In genomic region chr14:41476526-41476925, GRCh38 we compare ENCODE assay signal across 36 cellular contexts.
DNase-seq lines count a peak whose midpoint lies in the region; ATAC-seq, FAIRE-seq and TF ChIP-seq lines count a peak whose summit lies in the region.
"Had no signal": no experiment of that assay in that cellular context is flagged by ENCODE, and none has a peak within 500 bp of the region (broad histone marks: within the 10 kb centered on the region; RNA-seq: fewer than 3 reads in every experiment).

No MANE protein-coding gene starts in this region.

- H3K4me3 ChIP-seq in epithelial cell of esophagus (ENCODE audit: low read length), result no peak overlapping the region
- H3K4me3 ChIP-seq: BLaER1, cardiac muscle cell, coronary artery, heart left ventricle, lower lobe of right lung, prostate gland, suprapubic skin, upper lobe of right lung had no signal

- no peak for ATAC-seq in HG03378 (IDR thresholded peaks at IDR 0.05; ENCODE audit: unreplicated experiment)
- ATAC-seq: activated CD8-positive, alpha-beta T cell treated with anti-CD3 and anti-CD28 coated beads, Interleukin-2, amount 10 ng/mL, durations not matched to agents 7 days and 5 days; activated naive CD4-positive, alpha-beta T cell treated with anti-CD3 and anti-CD28 coated beads, Interleukin-2, amount 50 U/mL, for 72 hours; heart left ventricle; lower lobe of right lung; naive thymus-derived CD8-positive, alpha-beta T cell; Panc1; stimulated activated memory B cell treated with anti-CD40 and anti-IgM and Interleukin-4, amounts not matched to agents 10 μg/mL and 1 μg/mL and 100 μg/mL, for 72 hours; upper lobe of right lung had no signal

- TF ChIP-seq CTCF in epithelial cell of esophagus (IDR thresholded peaks at IDR 0.05; ENCODE audit: insufficient read depth, low read depth, low read length, missing control alignments), result no peak

- peak; percentile 64 for FAIRE-seq in RCC 7860 (lab: Jason Lieb, UNC)
- FAIRE-seq: HTR-8/SVneo, keratinocyte had no signal

- DNase-seq in HK-2 (ENCODE audit: unreplicated experiment), result peak; percentile 1
- peak; percentile 46 for DNase-seq in RCC 7860 (ENCODE audit: low spot score)
- DNase-seq in epithelial cell of esophagus (ENCODE audit: low read depth), result peak; percentile 58
- DNase-seq in kidney tubule cell (ENCODE audit: low spot score), result peak; percentile 74
- DNase-seq in activated CD8-positive, alpha-beta memory T cell treated with anti-CD3 and anti-CD28 coated beads, Interleukin-2, amount 50 U/mL, for 48 hours, result no peak
- DNase-seq in NOMO-1 treated with dmso at 0.1 percent for 144 hours (lab: John Stamatoyannopoulos, UW; ENCODE audit: unreplicated experiment), result no peak
- DNase-seq in DMS114 treated with DMSO at 0.1 percent for 48 hours (lab: John Stamatoyannopoulos, UW; ENCODE audit: unreplicated experiment), result no peak
- DNase-seq: activated CD4-positive, alpha-beta T cell treated with anti-CD3 and anti-CD28 coated beads for 4 hours; activated CD8-positive, alpha-beta T cell treated with anti-CD3 and anti-CD28 coated beads, Interleukin-2, amount 10 ng/mL, durations not matched to agents 7 days and 5 days; activated T-cell treated with anti-CD3 and anti-CD28 coated beads for 4 hours; amygdala; effector CD8-positive, alpha-beta T cell; erythroblast; foreskin fibroblast; GOT3; heart left ventricle; lower lobe of right lung; naive thymus-derived CD8-positive, alpha-beta T cell; NCI-H1092 treated with DMSO at 0.1 percent for 48 hours; NCI-H1694 treated with DMSO at 0.1 percent for 48 hours; NCI-H524 treated with DMSO at 0.1 percent for 48 hours; nucleus accumbens; SIG-M5; upper lobe of right lung; WERI-Rb-1 had no signal

Comparison
In these comparisons a context has a peak if more than half of its experiments do, and no peak if none do; other contexts are left out.
1. DNase-seq: peak in HK-2 (single experiment), RCC 7860 (single experiment), epithelial cell of esophagus (single experiment) and kidney tubule cell (single experiment); none in activated CD8-positive, alpha-beta memory T cell treated with anti-CD3 and anti-CD28 coated beads, Interleukin-2, amount 50 U/mL, for 48 hours (single experiment), NOMO-1 treated with dmso at 0.1 percent for 144 hours (single experiment) and DMS114 treated with DMSO at 0.1 percent for 48 hours (single experiment).